7 cellular contexts compared by ENCODE assay signal in the genomic region with DNA sequence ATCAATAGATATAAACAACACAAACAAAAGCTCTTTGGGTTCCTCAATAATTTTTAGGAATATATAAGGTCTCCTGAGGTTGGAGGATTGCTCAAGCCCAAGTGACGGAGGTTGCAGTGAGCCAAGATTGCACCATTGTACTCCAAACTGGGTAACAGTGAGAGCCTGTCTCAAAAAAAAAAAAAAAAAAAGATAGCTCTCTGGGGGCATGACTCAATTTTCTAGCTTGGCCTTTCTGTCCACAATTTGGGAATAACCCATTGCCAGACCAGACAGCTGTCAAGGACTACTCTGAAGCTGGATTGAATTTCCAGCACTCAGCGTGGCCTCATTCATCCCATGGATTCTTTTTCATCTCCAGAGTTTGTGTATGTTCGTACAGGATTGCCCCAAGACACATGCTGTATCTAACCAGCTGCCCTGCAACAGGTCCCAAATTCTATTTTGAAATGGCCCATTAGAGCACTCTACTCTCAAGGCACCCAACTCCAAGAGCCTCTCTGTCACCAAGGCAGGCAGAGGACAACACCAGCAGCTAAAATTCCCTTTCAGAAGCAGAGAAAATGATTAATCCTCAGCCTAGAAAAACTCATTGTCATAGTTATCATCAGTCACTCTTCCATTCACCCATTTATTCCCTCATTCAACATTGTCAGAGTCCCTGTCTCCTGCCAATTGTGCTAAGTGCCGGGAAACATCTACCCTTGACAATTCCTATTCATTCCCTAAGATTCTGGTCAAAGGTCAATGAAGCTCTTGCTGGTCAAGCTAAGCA. TPM values are rescaled to one million over a fixed set of nuclear protein-coding genes. Genes with fewer than 3 reads are reported as not detected.
A peak's percentile ranks its signal among the peaks of the same experiment; 100 is the strongest.
DNase-seq lines count a peak whose midpoint lies in the region; ATAC-seq lines count a peak whose summit lies in the region.
"Had no signal": no experiment of that assay in that cellular context is flagged by ENCODE, and none has a peak within 500 bp of the region (broad histone marks: within the 10 kb centered on the region; RNA-seq: fewer than 3 reads in every experiment).

No MANE protein-coding gene starts in this region.

- DNase-seq in Right ventricle myocardium inferior (ENCODE audit: missing footprints) (no peak), cardiac septum (ENCODE audit: low spot score) (no peak), left ventricle myocardium superior (no peak), aorta (peak in 1 of 2 donors; percentile 73), NCI-H82 treated with DMSO at 0.1 percent for 48 hours (lab: John Stamatoyannopoulos, UW; ENCODE audit: unreplicated experiment) (no peak)
- no peak for DNase-seq in activated effector memory CD4-positive, alpha-beta T cell treated with anti-CD3 and anti-CD28 coated beads, Interleukin-2, amount 50 U/mL, for 16 hours
- DNase-seq: NCI-H510A treated with DMSO at 0.1 percent for 48 hours had no signal

- no peaks in the 10 kb centered on the region for H3K27me3 ChIP-seq in aorta (ENCODE audit: control insufficient read depth in 1 of 2, insufficient read depth in 2 of 2, low read length in 1 of 2)

- 27 to 34% methylated on average over 4 of the region's 4 CpGs for WGBS in aorta, 2 donors

- peaks cover 8 to 11% of the 10 kb centered on the region in 2 donors for H3K4me1 ChIP-seq in aorta (ENCODE audit: control insufficient read depth in 1 of 2, insufficient read depth in 2 of 2, low read length in 2 of 2)

- ATAC-seq in Right ventricle myocardium inferior (peak; percentile 80), left ventricle myocardium superior (peak; percentile 82), aorta (ENCODE audit: low FRiP score) (peak; percentile 94)

- peak overlapping the region; percentile 93 to 96 for H3K27ac ChIP-seq in aorta (ENCODE audit: low read depth in 1 of 2, low read length in 2 of 2)

- intact Hi-C loops in Right ventricle myocardium inferior (cut with DNase I) (no loop called here), cardiac septum (cut with DNase I) (no loop called here), left ventricle myocardium superior (cut with micrococcal nuclease) (no loop called here), aorta (cut with DNase I) (no loop called here)

- no peak overlapping the region for H3K4me3 ChIP-seq in aorta (ENCODE audit: low read length in 2 of 2)

- no peaks in the 10 kb centered on the region for H3K9me3 ChIP-seq in aorta (ENCODE audit: control insufficient read depth, low read length)

- H3K36me3 ChIP-seq in aorta (ENCODE audit: control insufficient read depth in 1 of 2, insufficient read depth in 2 of 2, low read length in 1 of 2): peaks cover 0 to 3% of the 10 kb centered on the region in 2 donors

RNA-seq across cellular contexts. Expression of gene FAM193B, which starts 8.7 kb away (rescaled TPM):
- total RNA-seq in Right ventricle myocardium inferior (29.5 TPM), cardiac septum (25.4 TPM), left ventricle myocardium superior (26.4 TPM), aorta (100 to 1,000 TPM in 1 of 2 donors, 10 to 100 TPM in 1; 67.5 to 113 TPM)
- polyA plus RNA-seq in aorta: 100 to 1,000 TPM in 1 of 2 donors, 10 to 100 TPM in 1; 49.5 to 533 TPM

RNA-seq across cellular contexts. Expression of gene DDX41, which starts 28.9 kb away (rescaled TPM):
- total RNA-seq in Right ventricle myocardium inferior (30.1 TPM), cardiac septum (37.9 TPM), left ventricle myocardium superior (29.8 TPM), aorta (10 to 100 TPM; 45.0 to 54.9 TPM)
- polyA plus RNA-seq in aorta: 10 to 100 TPM; 46.5 to 95.4 TPM

RNA-seq across cellular contexts. Expression of gene DOK3, which starts 36.0 kb away (rescaled TPM):
- total RNA-seq in Right ventricle myocardium inferior (4.4 TPM), cardiac septum (4.7 TPM), left ventricle myocardium superior (3.4 TPM), aorta (10 to 100 TPM; 15.0 to 21.6 TPM)
- 1 to 10 TPM; 2.7 to 4.4 TPM for polyA plus RNA-seq in aorta

RNA-seq across cellular contexts. Expression of gene TMED9, which starts 46.3 kb away (rescaled TPM):
- 75.3 TPM for total RNA-seq in Right ventricle myocardium inferior
- total RNA-seq in cardiac septum: 94.9 TPM
- 63.9 TPM for total RNA-seq in left ventricle myocardium superior
- 100 to 1,000 TPM; 119 to 137 TPM for total RNA-seq in aorta
- polyA plus RNA-seq in aorta: 100 to 1,000 TPM; 110 to 124 TPM

RNA-seq across cellular contexts. Expression of gene PDLIM7, which starts 48.3 kb away (rescaled TPM):
- 43.1 TPM for total RNA-seq in Right ventricle myocardium inferior
- 133 TPM for total RNA-seq in cardiac septum
- total RNA-seq in left ventricle myocardium superior: 35.1 TPM
- total RNA-seq in aorta: 100 to 1,000 TPM; 510 to 729 TPM
- polyA plus RNA-seq in aorta: 1,000 to 10,000 TPM in 1 of 2 donors, 100 to 1,000 TPM in 1; 184 to 1,248 TPM
